ENCODE assay signal across 17 cellular contexts in the genomic region with DNA sequence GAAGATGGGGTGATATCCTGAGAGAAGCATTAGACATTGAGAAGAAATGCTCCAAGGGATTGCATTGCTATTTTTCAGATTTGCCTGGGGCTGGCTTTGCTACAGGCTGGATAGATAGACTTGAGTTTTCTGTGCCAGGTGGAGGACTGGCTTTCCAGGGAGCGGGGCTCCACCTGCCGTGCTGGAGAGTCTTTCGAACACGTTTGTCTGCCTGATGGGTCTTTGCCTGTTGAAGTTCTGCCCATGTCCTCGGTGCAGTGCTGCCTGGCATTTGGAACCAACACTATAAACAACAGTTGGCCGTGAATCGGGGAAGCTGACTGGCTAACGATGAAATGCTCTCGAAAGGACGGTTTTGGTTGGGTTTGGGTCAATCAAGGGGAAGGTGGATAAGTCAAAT.
A peak's percentile ranks its signal among the peaks of the same experiment; 100 is the strongest.
DNase-seq lines count a peak whose midpoint lies in the region; ATAC-seq and TF ChIP-seq lines count a peak whose summit lies in the region.
"Had no signal": no experiment of that assay in that cellular context is flagged by ENCODE, and none has a peak within 500 bp of the region (broad histone marks: within the 10 kb centered on the region; RNA-seq: fewer than 3 reads in every experiment).

No MANE protein-coding gene starts in this region.

- intact Hi-C loops in cardiac septum (cut with DNase I): no loop called here
- intact Hi-C loops in heart right ventricle (cut with DNase I): no loop called here

- H3K27me3 ChIP-seq in heart right ventricle: peaks cover 0 to 24% (median 5%) of the 10 kb centered on the region in 7 donors

- no peak overlapping the region for H3K4me3 ChIP-seq in heart right ventricle
- H3K4me3 ChIP-seq: GM12878 had no signal

- no peaks in the 10 kb centered on the region for H3K36me3 ChIP-seq in heart right ventricle

- WGBS in heart right ventricle, 2 donors: 86 to 88% methylated on average over 10 of the region's 10 CpGs

- ATAC-seq in heart right ventricle: no peak
- ATAC-seq in HG02588 (IDR thresholded peaks at IDR 0.05; ENCODE audit: unreplicated experiment): no peak
- ATAC-seq: GM12878, HCT116, HepG2 had no signal

- no peak for TF ChIP-seq CTCF in heart right ventricle (IDR thresholded peaks at IDR 0.05)

- H3K4me1 ChIP-seq in heart right ventricle: no peaks in the 10 kb centered on the region
- H3K4me1 ChIP-seq: Caco-2 had no signal

- H3K9me3 ChIP-seq in heart right ventricle: peaks cover 0 to 7% (median 3%) of the 10 kb centered on the region in 11 donors

- H3K27ac ChIP-seq in heart right ventricle: no peak overlapping the region
- H3K27ac ChIP-seq: C4-2B had no signal

- DNase-seq in cardiac septum (ENCODE audit: low spot score): peak; percentile 53
- no peak for DNase-seq in heart right ventricle
- peak; percentile 92 for DNase-seq in NCI-H1694 treated with DMSO at 0.1 percent for 48 hours (lab: John Stamatoyannopoulos, UW)
- DNase-seq in cerebellum (ENCODE audit: low spot score): peak; percentile 83
- DNase-seq in cortex of kidney (lab: John Stamatoyannopoulos, UW): no peak
- no peak for DNase-seq in NCI-H510A (lab: John Stamatoyannopoulos, UW)
- DNase-seq: Caco-2; CD4-positive, alpha-beta T cell; DMS79 treated with DMSO at 0.1 percent for 48 hours; GOT3; H7; HFFc6 had no signal

Comparison
In these comparisons a context has a peak if more than half of its experiments do, and no peak if none do; other contexts are left out.
1. DNase-seq: peak in cardiac septum (single experiment), NCI-H1694 treated with DMSO at 0.1 percent for 48 hours (single experiment) and cerebellum (single experiment); none in heart right ventricle (0 of 2), cortex of kidney (single experiment) and NCI-H510A (single experiment).